Comparison of ENCODE assay signal across 10 cellular contexts in the genomic region with DNA sequence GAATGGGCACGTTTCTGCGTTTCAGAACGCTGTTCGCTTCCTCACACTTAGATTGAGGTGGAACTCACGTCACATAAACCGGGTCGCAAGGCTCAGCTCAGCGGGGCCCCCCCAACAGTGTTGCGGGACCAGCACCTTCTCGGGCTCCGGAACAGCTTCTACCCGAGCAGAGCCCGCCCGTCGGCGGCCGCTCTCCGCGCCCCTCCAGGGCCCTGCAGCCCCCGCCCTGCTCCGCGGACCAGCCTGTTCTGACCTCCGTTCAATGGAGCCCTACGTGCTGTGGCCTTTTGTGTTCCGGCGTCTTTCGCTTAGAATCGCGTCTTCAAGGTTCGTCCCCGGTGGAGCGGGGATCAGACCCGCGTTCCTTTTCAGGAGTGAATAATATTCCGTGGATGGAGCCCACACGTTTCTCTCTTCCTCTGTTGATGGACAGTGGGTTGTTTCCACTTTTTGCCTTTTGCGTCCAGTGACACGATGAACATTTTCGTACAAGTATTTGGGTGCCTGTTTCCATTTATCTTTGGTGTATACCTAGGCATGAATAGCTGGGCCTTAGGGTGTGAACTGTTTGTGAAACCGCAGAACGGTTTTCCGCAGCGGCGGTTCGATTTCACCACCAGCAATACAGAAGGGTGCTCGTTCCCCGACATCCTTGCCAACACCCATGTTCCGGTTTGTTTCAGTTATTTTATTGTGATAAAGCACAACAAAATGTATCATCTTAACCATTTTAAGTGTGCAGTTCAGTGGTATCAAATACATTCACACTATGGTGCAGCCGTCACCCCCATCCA. TPM values are rescaled to one million over a fixed set of nuclear protein-coding genes. Genes with fewer than 3 reads are reported as not detected.
DNase-seq lines count a peak whose midpoint lies in the region; ATAC-seq, FAIRE-seq and TF ChIP-seq lines count a peak whose summit lies in the region.
"Had no signal": no experiment of that assay in that cellular context is flagged by ENCODE, and none has a peak within 500 bp of the region (broad histone marks: within the 10 kb centered on the region; RNA-seq: fewer than 3 reads in every experiment).

No MANE protein-coding gene starts in this region.

- no peak for TF ChIP-seq CTCF in activated CD8-positive, alpha-beta T cell treated with anti-CD3 and anti-CD28 coated beads for 36 hours (IDR thresholded peaks at IDR 0.05)
- no peak for TF ChIP-seq CTCF in keratinocyte (optimal IDR thresholded peaks at IDR 0.05 in 1 of 3, IDR thresholded peaks at IDR 0.05 in 1 of 3, conservative IDR thresholded peaks at IDR 0.05 in 1 of 3; ENCODE audit: extremely low read depth in 1 of 3, insufficient read depth in 2 of 3, low read length in 3 of 3)

- no peaks in the 10 kb centered on the region for H3K36me3 ChIP-seq in keratinocyte (ENCODE audit: control insufficient read depth in 2 of 2, extremely low read depth in 1 of 2, insufficient read depth in 2 of 2, low read length in 2 of 2)

- peak overlapping the region; percentile 41 for H3K4me2 ChIP-seq in keratinocyte (ENCODE audit: control insufficient read depth, extremely low read depth, insufficient read depth, low read depth, low read length)

- H3K9ac ChIP-seq in keratinocyte (ENCODE audit: control insufficient read depth, extremely low read depth, insufficient read depth, low read length) = no peak overlapping the region

- dilution Hi-C loops in keratinocyte (cut with MboI; ENCODE audit: extremely low pct_ligation_motif_present, low sequenced_read_pairs) = no loop called here

- peak overlapping the region; percentile 43 for H3K4me3 Mint-ChIP-seq in activated naive CD4-positive, alpha-beta T cell treated with anti-CD3 and anti-CD28 coated beads for 36 hours
- peak overlapping the region; percentile 47 for H3K4me3 Mint-ChIP-seq in activated CD8-positive, alpha-beta T cell treated with anti-CD3 and anti-CD28 coated beads for 36 hours
- peak overlapping the region; percentile 48 to 57 for H3K4me3 Mint-ChIP-seq in stimulated activated naive B cell treated with anti-CD40 and anti-IgM and Interleukin-4, amounts not matched to agents 10 μg/mL and 1 μg/mL and 100 μg/mL, for 72 hours

- no peaks in the 10 kb centered on the region for H4K20me1 ChIP-seq in keratinocyte (ENCODE audit: control insufficient read depth, extremely low read depth, insufficient read depth, low read length)

- H2AFZ ChIP-seq in keratinocyte (ENCODE audit: control insufficient read depth, low read length) = no peak overlapping the region

- H3K36me3 Mint-ChIP-seq in activated naive CD4-positive, alpha-beta T cell treated with anti-CD3 and anti-CD28 coated beads for 36 hours (ENCODE audit: low read depth) = no peaks in the 10 kb centered on the region
- H3K36me3 Mint-ChIP-seq in activated CD8-positive, alpha-beta T cell treated with anti-CD3 and anti-CD28 coated beads for 36 hours (ENCODE audit: low read depth) = no peaks in the 10 kb centered on the region
- peaks cover 0 to 2% of the 10 kb centered on the region in 2 donors for H3K36me3 Mint-ChIP-seq in stimulated activated naive B cell treated with anti-CD40 and anti-IgM and Interleukin-4, amounts not matched to agents 10 μg/mL and 1 μg/mL and 100 μg/mL, for 72 hours

- intact Hi-C loops in activated naive CD4-positive, alpha-beta T cell treated with anti-CD3 and anti-CD28 coated beads for 36 hours (cut with micrococcal nuclease) = no loop called here
- intact Hi-C loops in activated CD8-positive, alpha-beta T cell treated with anti-CD3 and anti-CD28 coated beads for 36 hours (cut with micrococcal nuclease) = no loop called here

- FAIRE-seq in keratinocyte (lab: Jason Lieb, UNC) = no peak

- H3K27me3 ChIP-seq in keratinocyte (ENCODE audit: control insufficient read depth, extremely low read depth, insufficient read depth, low read length) = peaks cover 35% of the 10 kb centered on the region

- H3K9me1 ChIP-seq in keratinocyte (ENCODE audit: control insufficient read depth, extremely low read depth, insufficient read depth, low read length) = no peaks in the 10 kb centered on the region

- no peak overlapping the region for H3K27ac Mint-ChIP-seq in activated naive CD4-positive, alpha-beta T cell treated with anti-CD3 and anti-CD28 coated beads for 36 hours
- H3K27ac Mint-ChIP-seq in activated CD8-positive, alpha-beta T cell treated with anti-CD3 and anti-CD28 coated beads for 36 hours = no peak overlapping the region
- peak overlapping the region; percentile 28 for H3K27ac Mint-ChIP-seq in stimulated activated naive B cell treated with anti-CD40 and anti-IgM and Interleukin-4, amounts not matched to agents 10 μg/mL and 1 μg/mL and 100 μg/mL, for 72 hours

- H3K27ac ChIP-seq in keratinocyte (ENCODE audit: control insufficient read depth, insufficient read depth, low read length) = no peak overlapping the region

- H3K79me2 ChIP-seq in keratinocyte (ENCODE audit: control insufficient read depth, insufficient read depth, low read length) = no peaks in the 10 kb centered on the region

- POLR2A ChIA-PET in activated CD8-positive, alpha-beta T cell treated with anti-CD3 and anti-CD28 coated beads for 36 hours (lab: Charles Lee) = interaction anchor here (0.8 kb wide), 1 partner anchor 15 kb away, joined by 3 read pairs; the partner anchor contains the start of gene ZNF778

- H3K27me3 Mint-ChIP-seq in activated naive CD4-positive, alpha-beta T cell treated with anti-CD3 and anti-CD28 coated beads for 36 hours (ENCODE audit: low read depth) = peaks cover 37% of the 10 kb centered on the region
- peaks cover 44% of the 10 kb centered on the region for H3K27me3 Mint-ChIP-seq in activated CD8-positive, alpha-beta T cell treated with anti-CD3 and anti-CD28 coated beads for 36 hours
- H3K27me3 Mint-ChIP-seq in stimulated activated naive B cell treated with anti-CD40 and anti-IgM and Interleukin-4, amounts not matched to agents 10 μg/mL and 1 μg/mL and 100 μg/mL, for 72 hours = peaks cover 48 to 59% of the 10 kb centered on the region in 2 donors

- peaks cover 12% of the 10 kb centered on the region for H3K4me1 Mint-ChIP-seq in activated naive CD4-positive, alpha-beta T cell treated with anti-CD3 and anti-CD28 coated beads for 36 hours (ENCODE audit: low read depth)
- peaks cover 13% of the 10 kb centered on the region for H3K4me1 Mint-ChIP-seq in activated CD8-positive, alpha-beta T cell treated with anti-CD3 and anti-CD28 coated beads for 36 hours (ENCODE audit: low read depth)
- peaks cover 6 to 19% of the 10 kb centered on the region in 2 donors for H3K4me1 Mint-ChIP-seq in stimulated activated naive B cell treated with anti-CD40 and anti-IgM and Interleukin-4, amounts not matched to agents 10 μg/mL and 1 μg/mL and 100 μg/mL, for 72 hours

- no peaks in the 10 kb centered on the region for H3K9me3 ChIP-seq in keratinocyte (ENCODE audit: control insufficient read depth, low read depth, low read length)

- DNase-seq in activated naive CD4-positive, alpha-beta T cell treated with anti-CD3 and anti-CD28 coated beads for 36 hours = no peak
- DNase-seq in activated naive CD4-positive, alpha-beta T cell treated with anti-CD3 and anti-CD28 coated beads, Interleukin-2, amount 50 U/mL, for 16 hours = no peak
- DNase-seq in activated CD8-positive, alpha-beta T cell treated with anti-CD3 and anti-CD28 coated beads for 36 hours = no peak
- DNase-seq in keratinocyte (ENCODE audit: low read depth, low spot score) (no peak), SW 1271 (lab: John Stamatoyannopoulos, UW) (no peak)
- DNase-seq in stimulated activated naive B cell treated with anti-CD40 and anti-IgM and Interleukin-4, amounts not matched to agents 10 μg/mL and 1 μg/mL and 100 μg/mL, for 72 hours = no peak
- DNase-seq: IMR-90 had no signal

- CTCF ChIA-PET in activated naive CD4-positive, alpha-beta T cell treated with anti-CD3 and anti-CD28 coated beads for 36 hours (lab: Charles Lee) = interaction anchor here (0.6 kb wide), 1 partner anchor 36 kb away, joined by 5 read pairs; no protein-coding TSS in a partner anchor
- CTCF ChIA-PET in activated CD8-positive, alpha-beta T cell treated with anti-CD3 and anti-CD28 coated beads for 36 hours (lab: Charles Lee) = interaction anchor here (0.8 kb wide), 1 partner anchor 345 kb away, joined by 3 read pairs; no protein-coding TSS in a partner anchor

- H3K4me1 ChIP-seq in keratinocyte (ENCODE audit: control insufficient read depth, extremely low read depth, insufficient read depth, low read length) = no peaks in the 10 kb centered on the region

- peak overlapping the region in 1 of 3 experiments; percentile 38 for H3K4me3 ChIP-seq in keratinocyte (ENCODE audit: control insufficient read depth in 2 of 3, extremely low read depth in 1 of 3, insufficient read depth in 2 of 3, low read depth in 1 of 3, low read length in 3 of 3)

- ATAC-seq in activated CD8-positive, alpha-beta T cell treated with anti-CD3 and anti-CD28 coated beads for 36 hours = no peak
- no peak for ATAC-seq in stimulated activated naive B cell treated with anti-CD40 and anti-IgM and Interleukin-4, amounts not matched to agents 10 μg/mL and 1 μg/mL and 100 μg/mL, for 72 hours (replicated peaks)
- ATAC-seq in GM19324 (IDR thresholded peaks at IDR 0.05; ENCODE audit: low FRiP score, unreplicated experiment) (no peak), GM21526 (IDR thresholded peaks at IDR 0.05; ENCODE audit: low FRiP score, unreplicated experiment) (no peak)

- no peaks in the 10 kb centered on the region for H3K9me3 Mint-ChIP-seq in activated naive CD4-positive, alpha-beta T cell treated with anti-CD3 and anti-CD28 coated beads for 36 hours
- H3K9me3 Mint-ChIP-seq in activated CD8-positive, alpha-beta T cell treated with anti-CD3 and anti-CD28 coated beads for 36 hours = no peaks in the 10 kb centered on the region
- peaks cover 0 to 5% of the 10 kb centered on the region in 2 donors for H3K9me3 Mint-ChIP-seq in stimulated activated naive B cell treated with anti-CD40 and anti-IgM and Interleukin-4, amounts not matched to agents 10 μg/mL and 1 μg/mL and 100 μg/mL, for 72 hours

RNA-seq across cellular contexts. Expression of gene SLC22A31, which starts 2.3 kb away (rescaled TPM):
- under 1 TPM; 0.31 to 0.64 TPM for total RNA-seq in activated naive CD4-positive, alpha-beta T cell treated with anti-CD3 and anti-CD28 coated beads for 36 hours
- under 1 TPM; 0.16 to 0.20 TPM for total RNA-seq in activated CD8-positive, alpha-beta T cell treated with anti-CD3 and anti-CD28 coated beads for 36 hours
- polyA plus RNA-seq in keratinocyte = 0.05 TPM in 1 of 3 replicates, not detected in the others
- not detected for polyA plus RNA-seq in keratinocyte (2011; ENCODE audit: low read depth)
- not detected in 2 replicates for polyA plus RNA-seq in keratinocyte (2011; cell fraction: cytosol; rRNA removed)
- 0.09 and 0.35 TPM in 2 replicates for polyA plus RNA-seq in keratinocyte (2011; cell fraction: nucleus; rRNA removed)
- 0.54 TPM in 1 of 2 replicates, not detected in the other for polyA plus RNA-seq in keratinocyte (2012; ENCODE audit: low replicate concordance)
- not detected in 3 replicates for polyA minus RNA-seq in keratinocyte
- polyA minus RNA-seq in keratinocyte (2011; cell fraction: cytosol; rRNA and poly(A)+ RNA removed) = not detected
- polyA minus RNA-seq in keratinocyte (2011; cell fraction: nucleus; rRNA and poly(A)+ RNA removed) = not detected in 2 replicates
- total RNA-seq: NCI-H460 had no signal

RNA-seq across cellular contexts. Expression of gene ZNF778, which starts 14.9 kb away (rescaled TPM):
- 1 to 10 TPM; 3.5 to 3.6 TPM for total RNA-seq in activated naive CD4-positive, alpha-beta T cell treated with anti-CD3 and anti-CD28 coated beads for 36 hours
- 1 to 10 TPM; 4.3 to 6.2 TPM for total RNA-seq in activated CD8-positive, alpha-beta T cell treated with anti-CD3 and anti-CD28 coated beads for 36 hours
- 5.4 to 6.2 TPM (median 5.9 TPM) in 3 replicates for polyA plus RNA-seq in keratinocyte
- 6.5 TPM for polyA plus RNA-seq in keratinocyte (2011; ENCODE audit: low read depth)
- 2.5 and 4.1 TPM in 2 replicates for polyA plus RNA-seq in keratinocyte (2011; cell fraction: cytosol; rRNA removed)
- polyA plus RNA-seq in keratinocyte (2011; cell fraction: nucleus; rRNA removed) = 15.1 and 17.0 TPM in 2 replicates
- 3.3 and 3.7 TPM in 2 replicates for polyA plus RNA-seq in keratinocyte (2012; ENCODE audit: low replicate concordance)
- polyA minus RNA-seq in keratinocyte = 4.7 to 13.3 TPM (median 7.3 TPM) in 3 replicates
- polyA minus RNA-seq in keratinocyte (2011; cell fraction: cytosol; rRNA and poly(A)+ RNA removed) = 12.9 TPM
- polyA minus RNA-seq in keratinocyte (2011; cell fraction: nucleus; rRNA and poly(A)+ RNA removed) = 9.6 and 16.0 TPM in 2 replicates

RNA-seq across cellular contexts. Expression of gene CDH15, which starts 31.1 kb away (rescaled TPM):
- not detected for total RNA-seq in activated naive CD4-positive, alpha-beta T cell treated with anti-CD3 and anti-CD28 coated beads for 36 hours
- total RNA-seq in activated CD8-positive, alpha-beta T cell treated with anti-CD3 and anti-CD28 coated beads for 36 hours = not detected
- polyA plus RNA-seq in keratinocyte = not detected in 3 replicates
- polyA plus RNA-seq in keratinocyte (2011; ENCODE audit: low read depth) = not detected
- not detected in 2 replicates for polyA plus RNA-seq in keratinocyte (2011; cell fraction: cytosol; rRNA removed)
- polyA plus RNA-seq in keratinocyte (2011; cell fraction: nucleus; rRNA removed) = not detected in 2 replicates
- 0.07 TPM in 1 of 2 replicates, not detected in the other for polyA plus RNA-seq in keratinocyte (2012; ENCODE audit: low replicate concordance)
- polyA minus RNA-seq in keratinocyte = not detected in 3 replicates
- not detected for polyA minus RNA-seq in keratinocyte (2011; cell fraction: cytosol; rRNA and poly(A)+ RNA removed)
- polyA minus RNA-seq in keratinocyte (2011; cell fraction: nucleus; rRNA and poly(A)+ RNA removed) = not detected in 2 replicates
